19 cellular contexts compared by ENCODE assay signal in genomic region chr1:159981351-159982055, GRCh38. TPM values are rescaled to one million over a fixed set of nuclear protein-coding genes. Genes with fewer than 3 reads are reported as not detected.
DNase-seq lines count a peak whose midpoint lies in the region; ATAC-seq and TF ChIP-seq lines count a peak whose summit lies in the region.
"Had no signal": no experiment of that assay in that cellular context is flagged by ENCODE, and none has a peak within 500 bp of the region (broad histone marks: within the 10 kb centered on the region; RNA-seq: fewer than 3 reads in every experiment).

No MANE protein-coding gene starts in this region.

- H3K9ac ChIP-seq in endodermal cell (ENCODE audit: extremely low read depth, low read length, poor library complexity, severe bottlenecking) = no peak overlapping the region
- no peak overlapping the region for H3K9ac ChIP-seq in neuronal stem cell (ENCODE audit: low read depth, low read length, poor library complexity)
- H3K9ac ChIP-seq: GM23248 had no signal

- no peak overlapping the region for H2AK5ac ChIP-seq in neuronal stem cell (ENCODE audit: low read depth, low read length)

- H3K14ac ChIP-seq in neuronal stem cell (ENCODE audit: low read length) = no peak overlapping the region

- no peak overlapping the region for H3K4me3 ChIP-seq in coronary artery
- H3K4me3 ChIP-seq in endodermal cell (ENCODE audit: low read length) = no peak overlapping the region
- H3K4me3 ChIP-seq in neuronal stem cell (ENCODE audit: low read length in 2 of 2) = no peak overlapping the region
- H3K4me3 ChIP-seq: GM23248 had no signal

- peak overlapping the region; percentile 79 for H2BK5ac ChIP-seq in neuronal stem cell (ENCODE audit: low read length)

- 91 to 95% methylated on average over 5 to 6 of the region's 6 CpGs for WGBS in endodermal cell (ENCODE audit: insufficient coverage in 1 of 2, insufficient read length in 1 of 2), 2 experiments
- WGBS in neuronal stem cell (ENCODE audit: extremely low coverage in 2 of 2, insufficient read length in 2 of 2, insufficient replicate concordance in 1 of 2), 2 donors = no CpG with 5 or more reads among the region's 6 CpGs

- H3K4ac ChIP-seq in neuronal stem cell (ENCODE audit: low read length) = no peak overlapping the region

- H3K27ac Mint-ChIP-seq in endodermal cell = no peak overlapping the region
- H3K27ac Mint-ChIP-seq: CD4-positive, CD25-positive, alpha-beta regulatory T cell; CD8-positive, alpha-beta memory T cell had no signal

- H4K91ac ChIP-seq in neuronal stem cell (ENCODE audit: low read depth, low read length, poor library complexity) = no peak overlapping the region

- no peaks in the 10 kb centered on the region for H3K79me1 ChIP-seq in neuronal stem cell (ENCODE audit: low read depth, low read length)

- H3K9me3 ChIP-seq in endodermal cell (ENCODE audit: control insufficient read depth, low read length) (no peaks in the 10 kb centered on the region), neuronal stem cell (replicated peaks in 1 of 2; ENCODE audit: control insufficient read depth in 2 of 2, insufficient read depth in 1 of 2, low read depth in 1 of 2, low read length in 2 of 2) (no peaks in the 10 kb centered on the region)
- H3K9me3 ChIP-seq: BE2C had no signal

- no peak overlapping the region for H2BK12ac ChIP-seq in neuronal stem cell (ENCODE audit: low read length)

- no peak overlapping the region for H3K4me3 Mint-ChIP-seq in endodermal cell
- H3K4me3 Mint-ChIP-seq: CD4-positive, CD25-positive, alpha-beta regulatory T cell; CD8-positive, alpha-beta memory T cell had no signal

- no peak overlapping the region for H2AFZ ChIP-seq in neuronal stem cell (ENCODE audit: low read length)
- H2AFZ ChIP-seq: GM23248 had no signal

- peak overlapping the region; percentile 68 for H3K23ac ChIP-seq in neuronal stem cell (ENCODE audit: low read depth, low read length, poor library complexity)

- no peak overlapping the region for H3K4me2 ChIP-seq in neuronal stem cell (ENCODE audit: insufficient read depth, low read length, poor library complexity, severe bottlenecking)

- H3K27ac ChIP-seq in coronary artery (no peak overlapping the region), endodermal cell (ENCODE audit: low read depth, low read length) (no peak overlapping the region), neuronal stem cell (replicated peaks; ENCODE audit: low read length) (no peak overlapping the region)
- H3K27ac ChIP-seq: GM23248 had no signal

- DNase-seq in coronary artery (ENCODE audit: low spot score) (peak; percentile 41), endodermal cell (peak; percentile 23), neuronal stem cell (ENCODE audit: low spot score) (no peak)
- no peak for DNase-seq in activated T-cell treated with anti-CD3 and anti-CD28 coated beads, Interleukin-2, amount 50 U/mL, for 1 hour
- DNase-seq: ACHN; BE2C; C1 segment of cervical spinal cord; CD4-positive, CD25-positive, alpha-beta regulatory T cell; CD8-positive, alpha-beta memory T cell; COR-L47; DMS 273 treated with DMSO at 0.1 percent for 48 hours; DMS53; GM23248; H7 had no signal

- peak overlapping the region; percentile 48 for H3K18ac ChIP-seq in neuronal stem cell (ENCODE audit: low read length)

- H4K8ac ChIP-seq in neuronal stem cell (ENCODE audit: low read depth, low read length) = no peak overlapping the region

- no peak for TF ChIP-seq CTCF in coronary artery (IDR thresholded peaks at IDR 0.05)
- no peak for TF ChIP-seq CTCF in endodermal cell (conservative IDR thresholded peaks at IDR 0.05)

- H3K36me3 Mint-ChIP-seq in endodermal cell (ENCODE audit: low read depth) = no peaks in the 10 kb centered on the region
- H3K36me3 Mint-ChIP-seq: CD4-positive, CD25-positive, alpha-beta regulatory T cell; CD8-positive, alpha-beta memory T cell had no signal

- H3K9me3 Mint-ChIP-seq in endodermal cell = no peaks in the 10 kb centered on the region
- H3K9me3 Mint-ChIP-seq: CD4-positive, CD25-positive, alpha-beta regulatory T cell; CD8-positive, alpha-beta memory T cell had no signal

- ATAC-seq in HG02938 (IDR thresholded peaks at IDR 0.05; ENCODE audit: unreplicated experiment) = no peak
- ATAC-seq in GM21576 (IDR thresholded peaks at IDR 0.05; ENCODE audit: unreplicated experiment) = no peak
- no peak for ATAC-seq in HG03196 (IDR thresholded peaks at IDR 0.05; ENCODE audit: unreplicated experiment)
- ATAC-seq: HCT116 had no signal

- H3K27me3 ChIP-seq in endodermal cell (ENCODE audit: control insufficient read depth, insufficient read depth, low read length, poor library complexity, severe bottlenecking) = peaks cover 35% of the 10 kb centered on the region
- peaks cover 0 to 37% (median 0%) of the 10 kb centered on the region in 3 experiments for H3K27me3 ChIP-seq in neuronal stem cell (ENCODE audit: control insufficient read depth in 3 of 3, insufficient read depth in 3 of 3, low read depth in 1 of 3, low read length in 3 of 3)

- peaks cover 35% of the 10 kb centered on the region for H3K27me3 Mint-ChIP-seq in endodermal cell (ENCODE audit: insufficient read depth)

- H3K36me3 ChIP-seq in endodermal cell (ENCODE audit: control insufficient read depth, insufficient read depth, low read length) (no peaks in the 10 kb centered on the region), neuronal stem cell (replicated peaks in 1 of 2; ENCODE audit: control insufficient read depth in 2 of 2, insufficient read depth in 2 of 2, low read length in 2 of 2) (no peaks in the 10 kb centered on the region)
- H3K36me3 ChIP-seq: BE2C had no signal

- peaks cover 4% of the 10 kb centered on the region for H3K4me1 Mint-ChIP-seq in endodermal cell
- H3K4me1 Mint-ChIP-seq: CD8-positive, alpha-beta memory T cell had no signal

- no peak overlapping the region for H2BK15ac ChIP-seq in neuronal stem cell (ENCODE audit: low read length)

- H3K4me1 ChIP-seq in endodermal cell (ENCODE audit: control insufficient read depth, insufficient read depth, low read length) (no peaks in the 10 kb centered on the region), neuronal stem cell (ENCODE audit: control insufficient read depth in 2 of 2, insufficient read depth in 1 of 2, low read depth in 1 of 2, low read length in 2 of 2) (no peaks in the 10 kb centered on the region)
- H3K4me1 ChIP-seq: BE2C had no signal

- no peak overlapping the region for H2BK120ac ChIP-seq in neuronal stem cell (ENCODE audit: low read depth, low read length)

RNA-seq across cellular contexts. Expression of gene SLAMF9, which starts 27.5 kb away (rescaled TPM):
- not detected for total RNA-seq in endodermal cell
- polyA plus RNA-seq in endodermal cell (2013, experiment 1 of 2) = not detected
- polyA plus RNA-seq in endodermal cell (2013, experiment 2 of 2) = not detected
- polyA plus RNA-seq in neuronal stem cell (2013, experiment 1 of 2) = not detected
- polyA plus RNA-seq in neuronal stem cell (2013, experiment 2 of 2) = not detected
- total RNA-seq: CD4-positive, CD25-positive, alpha-beta regulatory T cell; CD8-positive, alpha-beta memory T cell; GM23248; H7; HT-29 had no signal
- polyA plus RNA-seq: CD4-positive, CD25-positive, alpha-beta regulatory T cell; CD8-positive, alpha-beta memory T cell had no signal

RNA-seq across cellular contexts. Expression of gene IGSF9, which starts 36.1 kb away (rescaled TPM):
- total RNA-seq in endodermal cell = 1 to 10 TPM; 7.5 to 9.2 TPM
- polyA plus RNA-seq in endodermal cell (2013, experiment 1 of 2) = 34.7 TPM
- polyA plus RNA-seq in endodermal cell (2013, experiment 2 of 2) = 30.4 TPM
- 11.6 TPM for polyA plus RNA-seq in neuronal stem cell (2013, experiment 1 of 2)
- polyA plus RNA-seq in neuronal stem cell (2013, experiment 2 of 2) = 11.4 TPM
- total RNA-seq: CD4-positive, CD25-positive, alpha-beta regulatory T cell; GM23248 had no signal
- polyA plus RNA-seq: CD8-positive, alpha-beta memory T cell had no signal

RNA-seq across cellular contexts. Expression of gene PIGM, which starts 50.3 kb away (rescaled TPM):
- 1 to 10 TPM; 4.6 to 5.2 TPM for total RNA-seq in endodermal cell
- 6.7 TPM for polyA plus RNA-seq in endodermal cell (2013, experiment 1 of 2)
- 5.5 TPM for polyA plus RNA-seq in endodermal cell (2013, experiment 2 of 2)
- polyA plus RNA-seq in neuronal stem cell (2013, experiment 1 of 2) = 4.9 TPM
- 5.1 TPM for polyA plus RNA-seq in neuronal stem cell (2013, experiment 2 of 2)

RNA-seq across cellular contexts. Expression of gene TAGLN2, which starts 56.2 kb away (rescaled TPM):
- 100 to 1,000 TPM; 136 to 221 TPM for total RNA-seq in endodermal cell
- polyA plus RNA-seq in endodermal cell (2013, experiment 1 of 2) = 141 TPM
- polyA plus RNA-seq in endodermal cell (2013, experiment 2 of 2) = 179 TPM
- 27.0 TPM for polyA plus RNA-seq in neuronal stem cell (2013, experiment 1 of 2)
- polyA plus RNA-seq in neuronal stem cell (2013, experiment 2 of 2) = 26.7 TPM

Comparison
In these comparisons a context has a peak if more than half of its experiments do, and no peak if none do; other contexts are left out.
1. DNase-seq: peak in coronary artery (single experiment) and endodermal cell (single experiment); none in neuronal stem cell (single experiment) and activated T-cell treated with anti-CD3 and anti-CD28 coated beads, Interleukin-2, amount 50 U/mL, for 1 hour (single experiment).